8 cellular contexts compared by ENCODE assay signal in the genomic region with DNA sequence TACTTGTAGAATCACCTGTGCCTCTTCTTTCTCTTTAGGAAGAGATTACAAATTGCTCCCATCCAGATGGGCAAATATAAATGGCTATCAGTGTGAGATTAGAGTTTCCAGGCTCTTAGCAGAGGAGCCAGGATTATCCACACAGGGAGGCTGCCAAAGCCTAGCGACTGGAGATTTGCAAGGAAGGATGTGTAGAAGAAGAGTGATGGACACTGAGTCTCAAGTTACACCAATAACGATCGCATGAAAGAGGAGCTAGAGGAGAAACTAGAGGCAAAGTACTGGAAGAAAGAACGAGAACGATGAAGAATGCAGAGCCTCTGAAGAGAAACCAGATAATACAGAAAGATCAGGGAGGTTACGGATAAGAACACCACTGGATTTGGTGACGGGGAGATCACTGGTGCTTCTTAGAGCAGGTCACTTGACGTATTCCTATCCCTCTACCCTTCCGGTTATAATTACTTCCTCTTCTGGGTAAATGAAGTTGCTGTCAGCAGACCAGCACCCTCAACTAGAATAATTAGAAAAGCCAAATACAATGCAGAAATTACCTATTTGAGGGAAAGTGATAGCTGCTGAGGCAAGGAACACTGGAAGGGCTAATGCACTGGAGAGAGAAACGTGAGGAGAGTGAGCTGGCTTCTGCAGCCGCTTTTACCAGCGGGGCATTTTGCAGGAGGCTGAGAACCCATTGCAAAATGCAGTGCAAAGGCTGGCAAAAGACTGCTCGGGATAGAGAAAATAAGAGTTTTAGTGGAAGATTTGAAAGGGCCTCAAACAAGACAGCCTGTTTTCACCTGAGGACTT.
DNase-seq lines count a peak whose midpoint lies in the region; ATAC-seq, FAIRE-seq and TF ChIP-seq lines count a peak whose summit lies in the region.

No MANE protein-coding gene starts in this region.

- H3K4me2 ChIP-seq in GM23338 = peak overlapping the region; percentile 55

- no peak overlapping the region for H3K27ac Mint-ChIP-seq in GM23338

- no peak overlapping the region for H3K4me3 Mint-ChIP-seq in GM23338

- H3K36me3 Mint-ChIP-seq in GM23338 (ENCODE audit: low read depth) = no peaks in the 10 kb centered on the region

- no peaks in the 10 kb centered on the region for H3F3A ChIP-seq in GM23338 (replicated peaks; ENCODE audit: low read depth)

- 58 to 66% methylated on average over 13 of the region's 13 CpGs for WGBS in ectodermal cell, 2 experiments
- 56 to 61% methylated on average over 13 of the region's 13 CpGs for WGBS in pancreas, 2 donors

- H3K36me3 ChIP-seq in GM23338 (ENCODE audit: insufficient read depth) = no peaks in the 10 kb centered on the region
- H3K36me3 ChIP-seq in ectodermal cell (ENCODE audit: control insufficient read depth, insufficient read depth, low read length) = no peaks in the 10 kb centered on the region
- no peaks in the 10 kb centered on the region for H3K36me3 ChIP-seq in pancreas

- H3K4me3 ChIP-seq in GM23338 = no peak overlapping the region
- no peak overlapping the region for H3K4me3 ChIP-seq in ectodermal cell (ENCODE audit: insufficient read depth, low read depth, low read length)
- no peak overlapping the region for H3K4me3 ChIP-seq in pancreas

- peaks cover 44% of the 10 kb centered on the region for H3K4me1 ChIP-seq in GM23338 (ENCODE audit: insufficient read depth)
- peaks cover 10% of the 10 kb centered on the region for H3K4me1 ChIP-seq in ectodermal cell (ENCODE audit: control insufficient read depth, insufficient read depth, low read length)
- peaks cover 0 to 37% (median 5%) of the 10 kb centered on the region in 3 donors for H3K4me1 ChIP-seq in pancreas

- peaks cover 3% of the 10 kb centered on the region; the same call in 1 of the 2 replicates for H3K9me2 ChIP-seq in GM23338 (ENCODE audit: insufficient read depth)

- no peaks in the 10 kb centered on the region for H3K9me3 ChIP-seq in ectodermal cell (ENCODE audit: control insufficient read depth, low read length)
- H3K9me3 ChIP-seq in pancreas = no peaks in the 10 kb centered on the region

- intact Hi-C loops in pancreas (cut with DNase I) = no loop called here

- no peaks in the 10 kb centered on the region for H3K79me2 ChIP-seq in GM23338 (replicated peaks; ENCODE audit: insufficient read depth)

- H3K27me3 ChIP-seq in GM23338 (ENCODE audit: insufficient read depth) (no peaks in the 10 kb centered on the region), ectodermal cell (ENCODE audit: control insufficient read depth, insufficient read depth, low read length, poor library complexity, severe bottlenecking) (no peaks in the 10 kb centered on the region), pancreas (no peaks in the 10 kb centered on the region)

- DNase-seq in GM23338 (ENCODE audit: low spot score) = no peak
- DNase-seq in NOMO-1 (lab: John Stamatoyannopoulos, UW; ENCODE audit: unreplicated experiment in 2 of 2) = peak; percentile 47 to 84
- no peak for DNase-seq in pancreas
- no peak for DNase-seq in activated CD4-positive, CD25-positive, alpha-beta regulatory T cell (lab: John Stamatoyannopoulos, UW)
- DNase-seq in NCI-H1694 (lab: John Stamatoyannopoulos, UW) = no peak
- no peak for DNase-seq in activated CD8-positive, alpha-beta memory T cell treated with anti-CD3 and anti-CD28 coated beads for 24 hours

- H4K20me1 ChIP-seq in GM23338 (replicated peaks; ENCODE audit: insufficient read depth) = no peaks in the 10 kb centered on the region

- H3K27ac ChIP-seq in GM23338 (ENCODE audit: low read depth) (peak overlapping the region; percentile 45), ectodermal cell (ENCODE audit: insufficient read depth, low read depth, low read length, poor library complexity, severe bottlenecking) (peak overlapping the region; percentile 11), pancreas (peak overlapping the region in 3 of 4 donors; percentile 12 to 57 (median 51))

- H3K27me3 Mint-ChIP-seq in GM23338 (ENCODE audit: insufficient read depth, low read depth, poor library complexity) = no peaks in the 10 kb centered on the region

- TF ChIP-seq CTCF in GM23338 (conservative IDR thresholded peaks at IDR 0.05; ENCODE audit: low read depth in 2 of 2) (no peak), pancreas (IDR thresholded peaks at IDR 0.05) (no peak)

- no peaks in the 10 kb centered on the region for H3K9me3 Mint-ChIP-seq in GM23338

- FAIRE-seq in pancreas (lab: Jason Lieb, UNC) = no peak

- ATAC-seq in GM23338 (peak; percentile 80), pancreas (peak in 3 of 4 donors; percentile 44 to 59 (median 59)), HG02610 (IDR thresholded peaks at IDR 0.05; ENCODE audit: unreplicated experiment) (no peak)

- peaks cover 41% of the 10 kb centered on the region for H3K4me1 Mint-ChIP-seq in GM23338

- H2AFZ ChIP-seq in GM23338 = peak overlapping the region; percentile 72

TF ChIP-seq in GM23338, 12 proteins besides CTCF, POLR2A, EP300 and RAD21 (continues in another document):
- TF ChIP-seq JUNB (IDR thresholded peaks at IDR 0.05; ENCODE audit: unreplicated experiment) (no peak), POLR2AphosphoS5 (IDR thresholded peaks at IDR 0.05; ENCODE audit: low read depth) (no peak), EZH2phosphoT487 (IDR thresholded peaks at IDR 0.05; ENCODE audit: unreplicated experiment) (no peak), STAT1 (IDR thresholded peaks at IDR 0.05; ENCODE audit: unreplicated experiment) (no peak), NANOG (IDR thresholded peaks at IDR 0.05; ENCODE audit: borderline replicate concordance) (no peak), ZNF331 (CRISPR knock-in tag; IDR thresholded peaks at IDR 0.05; ENCODE audit: low read depth) (no peak), ZNF114 (CRISPR knock-in tag; IDR thresholded peaks at IDR 0.05) (no peak), EZH2 (IDR thresholded peaks at IDR 0.05; ENCODE audit: low read depth, unreplicated experiment) (no peak), CREB1 (CRISPR knock-in tag; IDR thresholded peaks at IDR 0.05; ENCODE audit: low read depth) (no peak)
- TF ChIP-seq, protein P1, sequence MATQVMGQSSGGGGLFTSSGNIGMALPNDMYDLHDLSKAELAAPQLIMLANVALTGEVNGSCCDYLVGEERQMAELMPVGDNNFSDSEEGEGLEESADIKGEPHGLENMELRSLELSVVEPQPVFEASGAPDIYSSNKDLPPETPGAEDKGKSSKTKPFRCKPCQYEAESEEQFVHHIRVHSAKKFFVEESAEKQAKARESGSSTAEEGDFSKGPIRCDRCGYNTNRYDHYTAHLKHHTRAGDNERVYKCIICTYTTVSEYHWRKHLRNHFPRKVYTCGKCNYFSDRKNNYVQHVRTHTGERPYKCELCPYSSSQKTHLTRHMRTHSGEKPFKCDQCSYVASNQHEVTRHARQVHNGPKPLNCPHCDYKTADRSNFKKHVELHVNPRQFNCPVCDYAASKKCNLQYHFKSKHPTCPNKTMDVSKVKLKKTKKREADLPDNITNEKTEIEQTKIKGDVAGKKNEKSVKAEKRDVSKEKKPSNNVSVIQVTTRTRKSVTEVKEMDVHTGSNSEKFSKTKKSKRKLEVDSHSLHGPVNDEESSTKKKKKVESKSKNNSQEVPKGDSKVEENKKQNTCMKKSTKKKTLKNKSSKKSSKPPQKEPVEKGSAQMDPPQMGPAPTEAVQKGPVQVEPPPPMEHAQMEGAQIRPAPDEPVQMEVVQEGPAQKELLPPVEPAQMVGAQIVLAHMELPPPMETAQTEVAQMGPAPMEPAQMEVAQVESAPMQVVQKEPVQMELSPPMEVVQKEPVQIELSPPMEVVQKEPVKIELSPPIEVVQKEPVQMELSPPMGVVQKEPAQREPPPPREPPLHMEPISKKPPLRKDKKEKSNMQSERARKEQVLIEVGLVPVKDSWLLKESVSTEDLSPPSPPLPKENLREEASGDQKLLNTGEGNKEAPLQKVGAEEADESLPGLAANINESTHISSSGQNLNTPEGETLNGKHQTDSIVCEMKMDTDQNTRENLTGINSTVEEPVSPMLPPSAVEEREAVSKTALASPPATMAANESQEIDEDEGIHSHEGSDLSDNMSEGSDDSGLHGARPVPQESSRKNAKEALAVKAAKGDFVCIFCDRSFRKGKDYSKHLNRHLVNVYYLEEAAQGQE (IDR thresholded peaks at IDR 0.05; ENCODE audit: unreplicated experiment) = no peak
- TF ChIP-seq, protein P2, sequence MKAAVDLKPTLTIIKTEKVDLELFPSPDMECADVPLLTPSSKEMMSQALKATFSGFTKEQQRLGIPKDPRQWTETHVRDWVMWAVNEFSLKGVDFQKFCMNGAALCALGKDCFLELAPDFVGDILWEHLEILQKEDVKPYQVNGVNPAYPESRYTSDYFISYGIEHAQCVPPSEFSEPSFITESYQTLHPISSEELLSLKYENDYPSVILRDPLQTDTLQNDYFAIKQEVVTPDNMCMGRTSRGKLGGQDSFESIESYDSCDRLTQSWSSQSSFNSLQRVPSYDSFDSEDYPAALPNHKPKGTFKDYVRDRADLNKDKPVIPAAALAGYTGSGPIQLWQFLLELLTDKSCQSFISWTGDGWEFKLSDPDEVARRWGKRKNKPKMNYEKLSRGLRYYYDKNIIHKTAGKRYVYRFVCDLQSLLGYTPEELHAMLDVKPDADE (IDR thresholded peaks at IDR 0.05) = no peak

Comparison
In these comparisons a context has a peak if more than half of its experiments do, and no peak if none do; other contexts are left out.
1. DNase-seq: peak in NOMO-1 (2 of 2); none in GM23338 (single experiment), pancreas (0 of 6), activated CD4-positive, CD25-positive, alpha-beta regulatory T cell (0 of 4), NCI-H1694 (single experiment) and activated CD8-positive, alpha-beta memory T cell treated with anti-CD3 and anti-CD28 coated beads for 24 hours (single experiment).
2. Peak in every context shown above with its lines, with median percentiles within 50 percentile points of each other: H3K27ac ChIP-seq.